ENCODE assay signal across 11 cellular contexts in the genomic region with DNA sequence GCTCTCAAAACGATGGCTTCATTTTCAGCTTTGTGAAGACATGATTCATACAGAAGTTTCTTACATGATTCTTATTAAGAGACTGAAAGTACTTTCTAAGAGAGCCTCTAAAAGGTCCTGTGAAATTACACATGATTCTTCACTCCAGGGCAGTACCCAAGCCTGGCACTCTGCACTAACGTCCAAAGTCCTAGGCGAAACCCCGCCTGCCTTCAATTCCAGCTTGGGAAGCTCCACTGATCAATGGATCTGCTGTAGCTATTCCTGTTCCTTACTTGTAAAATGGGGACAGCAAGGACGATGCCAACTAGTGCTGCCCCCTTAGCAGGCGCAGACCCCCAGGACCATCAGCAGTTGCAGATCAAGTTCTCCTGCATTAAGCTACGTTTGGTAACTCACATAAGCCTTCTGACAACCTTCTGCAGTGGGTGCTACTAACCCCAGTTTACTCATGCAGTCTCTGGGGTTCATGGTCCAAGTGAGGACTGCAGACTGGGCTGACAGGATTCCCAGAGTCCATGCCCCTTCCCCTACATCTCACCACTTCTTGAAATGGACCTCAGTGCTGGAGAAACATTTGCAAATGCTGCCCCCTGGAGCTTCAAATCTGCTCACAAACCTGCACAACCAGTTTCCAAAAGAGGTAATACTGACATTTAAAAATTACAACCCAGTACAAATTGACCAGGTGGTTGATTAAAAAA. TPM values are rescaled to one million over a fixed set of nuclear protein-coding genes. Genes with fewer than 3 reads are reported as not detected.
DNase-seq lines count a peak whose midpoint lies in the region; ATAC-seq, FAIRE-seq and TF ChIP-seq lines count a peak whose summit lies in the region.
"Had no signal": no experiment of that assay in that cellular context is flagged by ENCODE, and none has a peak within 500 bp of the region (broad histone marks: within the 10 kb centered on the region; RNA-seq: fewer than 3 reads in every experiment).

No MANE protein-coding gene starts in this region.

- no peaks in the 10 kb centered on the region for H3K4me1 ChIP-seq in endodermal cell (ENCODE audit: control insufficient read depth, insufficient read depth, low read length)

- no peak for ATAC-seq in GM21515 (IDR thresholded peaks at IDR 0.05; ENCODE audit: unreplicated experiment)
- ATAC-seq: heart left ventricle had no signal

- peaks cover 44% of the 10 kb centered on the region for H3K36me3 Mint-ChIP-seq in endodermal cell (ENCODE audit: low read depth)
- peaks cover 19% of the 10 kb centered on the region for H3K36me3 Mint-ChIP-seq in osteocyte (ENCODE audit: unreplicated experiment)

- H3K27ac Mint-ChIP-seq in endodermal cell (no peak overlapping the region), osteocyte (ENCODE audit: unreplicated experiment) (no peak overlapping the region)

- H3K9me3 ChIP-seq in endodermal cell (ENCODE audit: control insufficient read depth, low read length), result peaks cover 20% of the 10 kb centered on the region
- H3K9me3 ChIP-seq: heart left ventricle had no signal

- no peak overlapping the region for H3K4me3 Mint-ChIP-seq in endodermal cell
- no peak overlapping the region for H3K4me3 Mint-ChIP-seq in osteocyte (ENCODE audit: unreplicated experiment)

- H3K27me3 ChIP-seq in endodermal cell (ENCODE audit: control insufficient read depth, insufficient read depth, low read length, poor library complexity, severe bottlenecking), result no peaks in the 10 kb centered on the region
- H3K27me3 ChIP-seq: heart left ventricle had no signal

- H3K4me1 Mint-ChIP-seq in endodermal cell (peaks cover 5% of the 10 kb centered on the region), osteocyte (ENCODE audit: unreplicated experiment) (no peaks in the 10 kb centered on the region)

- no peak overlapping the region for H3K9ac ChIP-seq in endodermal cell (ENCODE audit: extremely low read depth, low read length, poor library complexity, severe bottlenecking)

- H3K9me3 Mint-ChIP-seq in endodermal cell (no peaks in the 10 kb centered on the region), osteocyte (ENCODE audit: unreplicated experiment) (no peaks in the 10 kb centered on the region)

- H3K27me3 Mint-ChIP-seq in endodermal cell (ENCODE audit: insufficient read depth) (no peaks in the 10 kb centered on the region), osteocyte (ENCODE audit: unreplicated experiment) (no peaks in the 10 kb centered on the region)

- DNase-seq in GM13977 (ENCODE audit: low spot score) (no peak), NCI-H748 (lab: John Stamatoyannopoulos, UW; ENCODE audit: unreplicated experiment) (peak; percentile 18), endodermal cell (peak; percentile 66), osteocyte (ENCODE audit: extremely low spot score, unreplicated experiment) (no peak), HTR-8/SVneo (ENCODE audit: insufficient read length, low spot score) (no peak), DMS153 (lab: John Stamatoyannopoulos, UW) (no peak)
- DNase-seq: heart left ventricle, mesenchymal stem cell, NCI-H1694, substantia nigra had no signal

- no peak overlapping the region for H3K27ac ChIP-seq in endodermal cell (ENCODE audit: low read depth, low read length)
- H3K27ac ChIP-seq: heart left ventricle had no signal

- 96 to 100% methylated on average over 7 of the region's 7 CpGs for WGBS in endodermal cell (ENCODE audit: insufficient coverage in 1 of 2, insufficient read length in 1 of 2), 2 experiments

- FAIRE-seq in HTR-8/SVneo (lab: Jason Lieb, UNC), result no peak

- TF ChIP-seq CTCF in GM13977 (IDR thresholded peaks at IDR 0.05; ENCODE audit: extremely low read depth, insufficient read depth, missing control alignments), result peak; percentile 24
- TF ChIP-seq CTCF in endodermal cell (conservative IDR thresholded peaks at IDR 0.05), result peak; percentile 77
- TF ChIP-seq CTCF in osteocyte (IDR thresholded peaks at IDR 0.05), result peak; percentile 25

- peaks cover 67% of the 10 kb centered on the region for H3K36me3 ChIP-seq in endodermal cell (ENCODE audit: control insufficient read depth, insufficient read depth, low read length)

- in situ Hi-C loops in GM13977 (cut with MboI; ENCODE audit: low pct_unique_long_range_greater_than_20kb, low sequenced_read_pairs, unreplicated experiment), result no loop called here

- H3K4me3 ChIP-seq in endodermal cell (ENCODE audit: low read length), result no peak overlapping the region
- H3K4me3 ChIP-seq: heart left ventricle had no signal

RNA-seq across cellular contexts. Expression of a gene that starts 10.6 kb away (rescaled TPM):
- total RNA-seq in endodermal cell (10 to 100 TPM; 16.2 to 20.5 TPM), osteocyte (7.2 and 7.9 TPM in 2 replicates)
- polyA plus RNA-seq in endodermal cell (2013, experiment 1 of 2), result 16.4 TPM
- polyA plus RNA-seq in endodermal cell (2013, experiment 2 of 2), result 14.7 TPM

RNA-seq across cellular contexts. Expression of a gene that starts 10.7 kb away (rescaled TPM):
- total RNA-seq in endodermal cell (10 to 100 TPM; 28.9 to 39.3 TPM), osteocyte (73.3 and 76.5 TPM in 2 replicates)
- polyA plus RNA-seq in endodermal cell (2013, experiment 1 of 2), result 45.4 TPM
- 44.9 TPM for polyA plus RNA-seq in endodermal cell (2013, experiment 2 of 2)

Comparison
In these comparisons a context has a peak if more than half of its experiments do, and no peak if none do; other contexts are left out.
1. DNase-seq: peak in NCI-H748 (single experiment) and endodermal cell (single experiment); none in GM13977 (single experiment), osteocyte (single experiment), HTR-8/SVneo (single experiment) and DMS153 (single experiment).
2. CTCF ChIP-seq: peak in every context shown above with its lines; median percentile 77 in endodermal cell; 25 in osteocyte; 24 in GM13977.